In the genomic region with DNA sequence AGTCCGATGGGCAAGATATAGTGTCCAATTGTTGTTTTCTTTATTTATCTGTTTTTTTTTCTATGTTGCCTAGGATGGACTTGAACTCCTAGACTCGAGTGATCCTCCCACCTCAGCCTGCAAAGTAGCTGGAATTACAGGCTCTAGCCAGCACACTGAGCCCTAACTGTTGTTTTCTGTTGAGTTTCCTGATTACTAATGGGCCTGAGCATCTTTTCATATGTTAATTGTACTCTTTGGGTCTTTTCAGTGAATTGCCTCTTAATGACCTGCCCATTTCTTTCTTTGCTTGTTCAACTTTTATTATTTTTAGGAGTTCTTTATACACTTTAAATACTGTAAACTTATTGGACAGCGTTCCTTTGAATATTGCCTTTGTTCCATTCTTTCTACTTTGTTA, we compare ENCODE assay signal across 16 cellular contexts.
DNase-seq lines count a peak whose midpoint lies in the region; ATAC-seq and TF ChIP-seq lines count a peak whose summit lies in the region.
"Had no signal": no experiment of that assay in that cellular context is flagged by ENCODE, and none has a peak within 500 bp of the region (broad histone marks: within the 10 kb centered on the region; RNA-seq: fewer than 3 reads in every experiment).

No MANE protein-coding gene starts in this region.

- intact Hi-C loops in left colon (cut with DNase I, micrococcal nuclease) = no loop called here

- no peaks in the 10 kb centered on the region for H3K36me3 ChIP-seq in endodermal cell (ENCODE audit: control insufficient read depth, insufficient read depth, low read length)

- no peak overlapping the region for H3K56ac ChIP-seq in H9 (ENCODE audit: insufficient read length, low read depth, low read length)

- H3K4me1 Mint-ChIP-seq in H9 = peaks cover 13 to 20% of the 10 kb centered on the region in 2 experiments; a peak in 3 of 4 replicates
- peaks cover 6% of the 10 kb centered on the region for H3K4me1 Mint-ChIP-seq in endodermal cell
- H3K4me1 Mint-ChIP-seq: B cell had no signal

- H4K8ac ChIP-seq in H9 (replicated peaks; ENCODE audit: insufficient read length, low read depth, low read length) = no peak overlapping the region

- H3K4me2 ChIP-seq in H9 (ENCODE audit: insufficient read depth, insufficient read length, low read length) = no peak overlapping the region

- no peak for ATAC-seq in HG03354 (IDR thresholded peaks at IDR 0.05; ENCODE audit: poor library complexity, severe bottlenecking, unreplicated experiment)
- ATAC-seq in GM18517 (IDR thresholded peaks at IDR 0.05; ENCODE audit: unreplicated experiment) = no peak
- ATAC-seq in left colon = no peak
- ATAC-seq: GM12878, HCT116 had no signal

- no peak overlapping the region for H2AFZ ChIP-seq in H9 (ENCODE audit: low read length)

- no peak overlapping the region for H3T11ph ChIP-seq in H9 (ENCODE audit: low read length)

- no peak overlapping the region for H4K5ac ChIP-seq in H9 (ENCODE audit: insufficient read length, low read depth, low read length)

- H3K23ac ChIP-seq in H9 (ENCODE audit: insufficient read length, low read depth, low read length) = no peak overlapping the region

- no peaks in the 10 kb centered on the region for H4K20me1 ChIP-seq in H9 (ENCODE audit: control insufficient read depth, insufficient read depth, insufficient read length)

- H3K18ac ChIP-seq in H9 (ENCODE audit: insufficient read length, low read depth, low read length) = no peak overlapping the region

- no peak overlapping the region for H3K4ac ChIP-seq in H9 (ENCODE audit: low read depth, low read length)

- H2AK5ac ChIP-seq in H9 (ENCODE audit: insufficient read length, low read length) = no peak overlapping the region

- CTCF ChIA-PET in HEK293T (lab: Yijun Ruan, JAX) = no interaction called here

- H3K27me3 Mint-ChIP-seq in H9 (ENCODE audit: low read depth) (no peaks in the 10 kb centered on the region; the same call in 1 of the 2 replicates), endodermal cell (ENCODE audit: insufficient read depth) (peaks cover 2% of the 10 kb centered on the region)
- H3K27me3 Mint-ChIP-seq: CD4-positive, alpha-beta T cell had no signal

- H3K9me3 ChIP-seq in H9 (ENCODE audit: control insufficient read depth, low read depth, low read length) (no peaks in the 10 kb centered on the region), endodermal cell (ENCODE audit: control insufficient read depth, low read length) (peaks cover under 1% of the 10 kb centered on the region)

- TF ChIP-seq CTCF in H9 (conservative IDR thresholded peaks at IDR 0.05) = no peak
- TF ChIP-seq CTCF in endodermal cell (conservative IDR thresholded peaks at IDR 0.05) = no peak

- no peak overlapping the region for H3K9ac ChIP-seq in H9 (ENCODE audit: extremely low read depth, insufficient read length, low read length)
- no peak overlapping the region for H3K9ac ChIP-seq in endodermal cell (ENCODE audit: extremely low read depth, low read length, poor library complexity, severe bottlenecking)

- POLR2A ChIA-PET in HEK293T (lab: Yijun Ruan, JAX) = no interaction called here

- WGBS in H9 (ENCODE audit: extremely low coverage, insufficient read length, low lambda C conversion rate) = no CpG with 5 or more reads among the region's 3 CpGs
- WGBS in endodermal cell (ENCODE audit: insufficient coverage in 1 of 2, insufficient read length in 1 of 2), 2 experiments = 57 to 75% methylated on average over 1 to 3 of the region's 3 CpGs

- H3K4me3 Mint-ChIP-seq in H9 (peak overlapping the region in 1 of 2 experiments; percentile 1; a peak in 1 of 5 replicates), endodermal cell (no peak overlapping the region)
- H3K4me3 Mint-ChIP-seq: B cell; CD4-positive, alpha-beta T cell had no signal

- no peaks in the 10 kb centered on the region for H3K79me1 ChIP-seq in H9 (ENCODE audit: insufficient read depth, low read depth, low read length, poor library complexity, severe bottlenecking)

- H3K4me3 ChIP-seq in endodermal cell (ENCODE audit: low read length) = no peak overlapping the region
- H3K4me3 ChIP-seq: GM12878 had no signal

- no peak overlapping the region for H2BK120ac ChIP-seq in H9 (ENCODE audit: low read depth, low read length, poor library complexity, severe bottlenecking)

- H4K91ac ChIP-seq in H9 (ENCODE audit: insufficient read length, low read depth, low read length) = no peak overlapping the region

- H3K36me3 Mint-ChIP-seq in H9 (ENCODE audit: insufficient read depth in 1 of 3, low read depth in 3 of 3) (no peaks in the 10 kb centered on the region; a peak in 1 of 7 replicates), endodermal cell (ENCODE audit: low read depth) (no peaks in the 10 kb centered on the region)

- H3K9me3 Mint-ChIP-seq in H9 (no peaks in the 10 kb centered on the region; a peak in 1 of 5 replicates), endodermal cell (peaks cover 3% of the 10 kb centered on the region)

- H3K23me2 ChIP-seq in H9 (ENCODE audit: insufficient read length, low read depth, low read length, poor library complexity, severe bottlenecking) = no peaks in the 10 kb centered on the region

- no peaks in the 10 kb centered on the region for H3K79me2 ChIP-seq in H9 (ENCODE audit: insufficient read depth, low read length)

- no peak overlapping the region for H2BK12ac ChIP-seq in H9 (ENCODE audit: insufficient read length, low read depth, low read length)

- H2BK20ac ChIP-seq in H9 (ENCODE audit: low read depth, low read length, poor library complexity, severe bottlenecking) = no peak overlapping the region

- peaks cover 12% of the 10 kb centered on the region; the same call in 1 of the 2 replicates for H3K4me1 ChIP-seq in H9 (ENCODE audit: insufficient read depth, low read length)
- no peaks in the 10 kb centered on the region for H3K4me1 ChIP-seq in endodermal cell (ENCODE audit: control insufficient read depth, insufficient read depth, low read length)

- H3K27ac ChIP-seq in H9 (ENCODE audit: insufficient read length, low read depth, low read length) (no peak overlapping the region), endodermal cell (ENCODE audit: low read depth, low read length) (no peak overlapping the region)

- DNase-seq in H9 = peak; percentile 58
- peak; percentile 63 for DNase-seq in endodermal cell
- peak; percentile 31 for DNase-seq in iPS-NIHi7 (ENCODE audit: extremely low spot score)
- DNase-seq in HEK293T (ENCODE audit: extremely low spot score) = no peak
- no peak for DNase-seq in left colon
- DNase-seq: C1 segment of cervical spinal cord; Calu3; CD4-positive, alpha-beta T cell; DMS 273 treated with DMSO at 0.1 percent for 48 hours; GOT3; IMR-90 had no signal

- H2BK5ac ChIP-seq in H9 (ENCODE audit: insufficient read length, low read length) = no peak overlapping the region

- H2BK15ac ChIP-seq in H9 (ENCODE audit: low read depth, low read length) = no peak overlapping the region

- H3K14ac ChIP-seq in H9 (ENCODE audit: insufficient read depth, low read length) = no peak overlapping the region

- H3K27me3 ChIP-seq in H9 (ENCODE audit: insufficient read depth, low read length) = no peaks in the 10 kb centered on the region
- no peaks in the 10 kb centered on the region for H3K27me3 ChIP-seq in endodermal cell (ENCODE audit: control insufficient read depth, insufficient read depth, low read length, poor library complexity, severe bottlenecking)

- H3K27ac Mint-ChIP-seq in H9 = peak overlapping the region in 2 of 3 experiments; percentile 60 to 71; a peak in 5 of 7 replicates
- no peak overlapping the region for H3K27ac Mint-ChIP-seq in endodermal cell
- H3K27ac Mint-ChIP-seq: B cell; CD4-positive, alpha-beta T cell had no signal

TF ChIP-seq in HEK293T, 16 proteins besides CTCF, POLR2A, EP300 and RAD21:
- no peak for TF ChIP-seq ZNF384 (IDR thresholded peaks at IDR 0.05)
- no peak for TF ChIP-seq LEF1 (IDR thresholded peaks at IDR 0.05; ENCODE audit: borderline replicate concordance)
- no peak for TF ChIP-seq CTBP1 (IDR thresholded peaks at IDR 0.05; ENCODE audit: borderline replicate concordance)
- TF ChIP-seq FOXM1 (IDR thresholded peaks at IDR 0.05; ENCODE audit: borderline replicate concordance) = no peak
- TF ChIP-seq SUZ12 (IDR thresholded peaks at IDR 0.05) = no peak
- no peak for TF ChIP-seq SP1 (IDR thresholded peaks at IDR 0.05)
- no peak for TF ChIP-seq FOXA1 (IDR thresholded peaks at IDR 0.05)
- TF ChIP-seq, protein P1, sequence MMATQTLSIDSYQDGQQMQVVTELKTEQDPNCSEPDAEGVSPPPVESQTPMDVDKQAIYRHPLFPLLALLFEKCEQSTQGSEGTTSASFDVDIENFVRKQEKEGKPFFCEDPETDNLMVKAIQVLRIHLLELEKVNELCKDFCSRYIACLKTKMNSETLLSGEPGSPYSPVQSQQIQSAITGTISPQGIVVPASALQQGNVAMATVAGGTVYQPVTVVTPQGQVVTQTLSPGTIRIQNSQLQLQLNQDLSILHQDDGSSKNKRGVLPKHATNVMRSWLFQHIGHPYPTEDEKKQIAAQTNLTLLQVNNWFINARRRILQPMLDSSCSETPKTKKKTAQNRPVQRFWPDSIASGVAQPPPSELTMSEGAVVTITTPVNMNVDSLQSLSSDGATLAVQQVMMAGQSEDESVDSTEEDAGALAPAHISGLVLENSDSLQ (IDR thresholded peaks at IDR 0.05) = no peak
- TF ChIP-seq ELF4 (IDR thresholded peaks at IDR 0.05) = no peak
- TF ChIP-seq L3MBTL2 (conservative IDR thresholded peaks at IDR 0.05) = no peak

Comparison
In these comparisons a context has a peak if more than half of its experiments do, and no peak if none do; other contexts are left out.
1. DNase-seq: peak in H9 (single experiment), endodermal cell (single experiment) and iPS-NIHi7 (single experiment); none in HEK293T (single experiment) and left colon (0 of 2).